17 cellular contexts compared by ENCODE assay signal in the genomic region with DNA sequence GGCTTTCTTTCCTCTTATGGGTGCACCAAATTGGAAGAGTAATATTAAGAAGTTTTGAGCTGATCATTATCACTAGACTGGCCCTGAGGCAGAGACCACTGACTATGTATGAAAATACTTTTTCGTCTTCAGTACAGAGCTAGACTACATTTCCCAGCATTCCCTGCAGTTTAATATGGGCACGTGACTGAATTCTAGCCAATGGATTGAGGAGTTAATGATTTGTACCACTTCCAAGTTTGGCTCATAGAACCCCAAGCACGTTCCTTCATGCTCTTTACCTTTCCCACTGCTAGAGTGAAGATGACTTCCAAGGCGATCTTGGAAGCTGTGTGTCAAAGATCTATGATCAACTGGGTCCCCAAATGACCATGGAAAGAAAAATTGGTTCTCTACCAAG.
"Had no signal": no experiment of that assay in that cellular context is flagged by ENCODE, and none has a peak within 500 bp of the region (broad histone marks: within the 10 kb centered on the region; RNA-seq: fewer than 3 reads in every experiment).

No MANE protein-coding gene starts in this region.

- H3K4me3 ChIP-seq: lower lobe of right lung, right atrium auricular region, smooth muscle cell, transverse colon had no signal

- H3K27me3 ChIP-seq: brain microvascular endothelial cell, right atrium auricular region, transverse colon had no signal

- H3K4me2 ChIP-seq: smooth muscle cell had no signal

- H3K36me3 ChIP-seq: brain microvascular endothelial cell, lower lobe of right lung, right atrium auricular region, transverse colon had no signal

- DNase-seq: activated CD4-positive, alpha-beta memory T cell treated with anti-CD3 and anti-CD28 coated beads, Interleukin-2, amount 10 ng/mL, durations not matched to agents 7 days and 5 days; activated CD4-positive, alpha-beta T cell treated with anti-CD3 and anti-CD28 coated beads for 36 hours; activated CD8-positive, alpha-beta memory T cell treated with anti-CD3 and anti-CD28 coated beads, Interleukin-2, amount 50 U/mL, for 4 hours; activated gamma-delta T cell treated with Interleukin-2 at 50 U/mL for 16 hours; activated naive CD8-positive, alpha-beta T cell treated with anti-CD3 and anti-CD28 coated beads for 36 hours; activated T-cell treated with anti-CD3 and anti-CD28 coated beads, Interleukin-2, amount 50 U/mL, for 72 hours; brain microvascular endothelial cell; dermis blood vessel endothelial cell; hypothalamus; lower lobe of right lung; midbrain; posterior cingulate gyrus; T-helper 9 cell; transverse colon had no signal

- H3K9me3 ChIP-seq: lower lobe of right lung, right atrium auricular region, transverse colon had no signal

- H3K27ac ChIP-seq: brain microvascular endothelial cell, lower lobe of right lung, right atrium auricular region, transverse colon had no signal

- H3K4me1 ChIP-seq: lower lobe of right lung, transverse colon had no signal

- ATAC-seq: activated CD4-positive, alpha-beta T cell treated with anti-CD3 and anti-CD28 coated beads for 36 hours; activated T-cell treated with anti-CD3 and anti-CD28 coated beads, Interleukin-2, amount 50 U/mL, for 72 hours; lower lobe of right lung; stimulated activated effector memory CD8-positive, alpha-beta T cell treated with anti-CD3 and anti-CD28 coated beads, Interleukin-12 subunit alpha, Interleukin-12 subunit beta, amount 100 ng/mL, for 72 hours had no signal
